1 cellular context compared by ENCODE assay signal in genomic region chr11:102666331-102666957, GRCh38.
TF ChIP-seq lines count a peak whose summit lies in the region.

No MANE protein-coding gene starts in this region.

TF ChIP-seq in HepG2, 621 proteins besides CTCF, POLR2A, EP300 and RAD21:
- TF ChIP-seq CBX5 (CRISPR knock-in tag; IDR thresholded peaks at IDR 0.05; ENCODE audit: borderline replicate concordance) (no peak), CBFB (CRISPR knock-in tag; IDR thresholded peaks at IDR 0.05) (no peak), SMC3 (IDR thresholded peaks at IDR 0.05; ENCODE audit: low read length) (peak; percentile 82), ZNF629 (CRISPR knock-in tag; conservative IDR thresholded peaks at IDR 0.05) (no peak), HDAC6 (IDR thresholded peaks at IDR 0.05; ENCODE audit: low read depth, low read length) (no peak), ZNF879 (CRISPR knock-in tag; IDR thresholded peaks at IDR 0.05) (no peak), ELF4 (CRISPR knock-in tag; IDR thresholded peaks at IDR 0.05; ENCODE audit: borderline replicate concordance) (no peak), NFE2 (CRISPR knock-in tag; IDR thresholded peaks at IDR 0.05) (no peak), STAG1 (CRISPR knock-in tag; IDR thresholded peaks at IDR 0.05) (peak; percentile 90), ZNF292 (CRISPR knock-in tag; IDR thresholded peaks at IDR 0.05; ENCODE audit: borderline replicate concordance, low read depth) (no peak)
